ENCODE assay signal across 8 cellular contexts in genomic region chr11:65083834-65084597, GRCh38. TPM values are rescaled to one million over a fixed set of nuclear protein-coding genes. Genes with fewer than 3 reads are reported as not detected.
DNase-seq lines count a peak whose midpoint lies in the region; ATAC-seq, FAIRE-seq and TF ChIP-seq lines count a peak whose summit lies in the region.

TSS of gene CDCA5 (minus strand) at chr11:65084040. CDS start at chr11:65083978, 62 bp downstream.
TSS of gene ZFPL1 (plus strand) at chr11:65084222. CDS start at chr11:65084699, 477 bp downstream.

- H2AFZ ChIP-seq in OCI-LY3 (ENCODE audit: low read depth, low read length): peak within 1 kb of the TSS; percentile 76

- H4K20me1 ChIP-seq in OCI-LY3 (ENCODE audit: insufficient read depth, low read length): peaks cover 3% of the 10 kb centered on the region; the same call in 1 of the 2 replicates

- H3K79me2 ChIP-seq in OCI-LY3 (ENCODE audit: low read length): peaks cover 61% of the 10 kb centered on the region

- no peaks in the 10 kb centered on the region for H3K9me3 ChIP-seq in OCI-LY3 (ENCODE audit: insufficient read depth, low read length)
- H3K9me3 ChIP-seq in mesodermal cell (ENCODE audit: control insufficient read depth, low read length): no peaks in the 10 kb centered on the region

- 1% methylated on average over 50 to 59 of the region's 79 CpGs for WGBS in mesodermal cell (ENCODE audit: insufficient coverage in 2 of 2), 2 experiments

- peak; percentile 78 for ATAC-seq in GM21515 (IDR thresholded peaks at IDR 0.05; ENCODE audit: unreplicated experiment)

- peak within 1 kb of the TSS; percentile 99 for H3K4me2 ChIP-seq in OCI-LY3 (ENCODE audit: low read length)

- peaks cover 18% of the 10 kb centered on the region for H3K4me1 ChIP-seq in OCI-LY3 (ENCODE audit: low read length)
- peaks cover 17% of the 10 kb centered on the region for H3K4me1 ChIP-seq in mesodermal cell (ENCODE audit: control insufficient read depth, insufficient read depth, low read length, poor library complexity, severe bottlenecking)

- no peaks in the 10 kb centered on the region for H3K27me3 ChIP-seq in OCI-LY3 (ENCODE audit: low read depth, low read length)

- H3K9ac ChIP-seq in OCI-LY3 (ENCODE audit: low read length): peak within 1 kb of the TSS; percentile 97

- H3K36me3 ChIP-seq in OCI-LY3 (replicated peaks; ENCODE audit: low read depth, low read length): peaks cover 53% of the 10 kb centered on the region
- peaks cover 74% of the 10 kb centered on the region for H3K36me3 ChIP-seq in mesodermal cell (ENCODE audit: control insufficient read depth, insufficient read depth, low read length)

- peak within 1 kb of the TSS; percentile 74 for H3K27ac ChIP-seq in OCI-LY3 (ENCODE audit: low read length)
- H3K27ac ChIP-seq in mesodermal cell (ENCODE audit: low read depth, low read length, severe bottlenecking): peak within 1 kb of the TSS; percentile 98

- TF ChIP-seq CTCF in OCI-LY3 (IDR thresholded peaks at IDR 0.05; ENCODE audit: low read depth, low read length): no peak

- DNase-seq in D341Med (ENCODE audit: low spot score) (peak; percentile 99), HuH-7.5 (ENCODE audit: low spot score) (peak; percentile 89)
- peak; percentile 99 for DNase-seq in activated CD8-positive, alpha-beta memory T cell treated with anti-CD3 and anti-CD28 coated beads, Interleukin-2, amount 50 U/mL, for 48 hours
- DNase-seq in stimulated activated CD8-positive, alpha-beta memory T cell treated with anti-CD3 and anti-CD28 coated beads, Interleukin-15, amount 100 ng/mL, for 24 hours (ENCODE audit: low read depth): peak; percentile 97

- H3K4me3 ChIP-seq in OCI-LY3 (ENCODE audit: low read length) (peak within 1 kb of the TSS; percentile 97), mesodermal cell (ENCODE audit: extremely low read depth, insufficient read depth, low read length, poor library complexity, severe bottlenecking) (peak within 1 kb of the TSS; percentile 85)

- peak; percentile 82 for FAIRE-seq in endometrium (lab: Jason Lieb, UNC)

RNA-seq across cellular contexts. Expression of gene CDCA5, which starts in this region (rescaled TPM):
- polyA plus RNA-seq in mesodermal cell (2013, experiment 1 of 2): 29.9 TPM
- 26.2 TPM for polyA plus RNA-seq in mesodermal cell (2013, experiment 2 of 2)

RNA-seq across cellular contexts. Expression of gene ZFPL1, which starts in this region (rescaled TPM):
- polyA plus RNA-seq in mesodermal cell (2013, experiment 1 of 2): 56.8 TPM
- polyA plus RNA-seq in mesodermal cell (2013, experiment 2 of 2): 45.2 TPM

Comparison
In these comparisons a context has a peak if more than half of its experiments do, and no peak if none do; other contexts are left out.
1. Peak in every context shown above with its lines: DNase-seq, ATAC-seq, H3K4me3 ChIP-seq and H3K27ac ChIP-seq.